ENCODE assay signal across 2 cellular contexts in genomic region chr6:47000842-47001241, GRCh38.
TF ChIP-seq lines count a peak whose summit lies in the region.

No MANE protein-coding gene starts in this region.

TF ChIP-seq in HCT116, 20 proteins besides CTCF, POLR2A, EP300 and RAD21 (continued from another document):
- TF ChIP-seq MAX (IDR thresholded peaks at IDR 0.05) (peak; percentile 19; the same call in 1 of the 2 replicates), ATF3 (IDR thresholded peaks at IDR 0.05) (no peak)

TF ChIP-seq in HepG2, 621 proteins besides CTCF, POLR2A, EP300 and RAD21:
- TF ChIP-seq ATF4 (CRISPR knock-in tag; IDR thresholded peaks at IDR 0.05): 0 out of 4 replicates have a peak, but pooled peaks of 1 of the 2 experiments have one; percentile 18
- no peak for TF ChIP-seq WIZ (CRISPR knock-in tag; IDR thresholded peaks at IDR 0.05)
- TF ChIP-seq CEBPB (IDR thresholded peaks at IDR 0.05; ENCODE audit: borderline replicate concordance, low read depth, low read length): peak; percentile 60
- TF ChIP-seq CEBPG (CRISPR knock-in tag; IDR thresholded peaks at IDR 0.05): peak; percentile 33; the same call in 1 of the 2 replicates
- no peak for TF ChIP-seq ZNF280B (CRISPR knock-in tag; IDR thresholded peaks at IDR 0.05; ENCODE audit: borderline replicate concordance)
